In the genomic region with DNA sequence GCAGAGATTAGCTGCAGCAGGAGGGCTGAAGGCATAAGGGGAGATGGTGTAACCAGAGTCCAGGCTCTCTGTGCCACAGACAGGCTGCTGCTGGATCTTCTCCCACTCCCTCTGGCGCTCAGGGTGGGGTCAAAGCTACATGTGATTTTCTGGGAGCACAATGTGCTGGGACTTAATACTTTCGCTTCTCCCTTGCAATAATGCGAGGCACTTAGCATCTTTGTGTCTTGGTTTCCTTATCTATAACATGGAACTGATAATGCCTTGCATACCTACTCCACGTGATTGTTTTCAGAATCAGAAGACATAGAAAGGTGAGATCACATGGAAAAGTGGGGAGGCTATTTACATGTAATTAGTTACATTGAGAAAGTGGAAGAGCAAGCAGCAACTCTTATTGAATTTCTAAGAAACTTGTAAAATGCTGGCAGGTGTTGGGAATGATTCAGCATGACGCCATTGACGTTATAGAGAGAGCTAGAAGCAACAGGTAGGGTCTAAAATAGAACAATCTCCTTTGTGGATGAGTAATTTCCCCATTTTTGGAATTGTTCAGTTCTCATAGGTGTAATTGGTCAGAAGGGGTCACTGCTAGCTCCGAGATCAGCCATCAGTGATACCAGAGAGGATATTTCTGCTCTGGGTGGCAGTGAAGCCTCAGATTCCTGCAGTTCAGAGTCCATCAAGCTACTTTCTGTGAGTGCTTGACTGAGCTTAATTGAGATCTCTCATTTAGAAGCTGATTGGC, we compare ENCODE assay signal across 20 cellular contexts. TPM values are rescaled to one million over a fixed set of nuclear protein-coding genes. Genes with fewer than 3 reads are reported as not detected.
DNase-seq lines count a peak whose midpoint lies in the region; ATAC-seq, FAIRE-seq and TF ChIP-seq lines count a peak whose summit lies in the region.
"Had no signal": no experiment of that assay in that cellular context is flagged by ENCODE, and none has a peak within 500 bp of the region (broad histone marks: within the 10 kb centered on the region; RNA-seq: fewer than 3 reads in every experiment).

No MANE protein-coding gene starts in this region.

- H3K9me3 Mint-ChIP-seq in GM23338 = no peaks in the 10 kb centered on the region
- H3K9me3 Mint-ChIP-seq: HFFc6 had no signal

- peaks cover 4% of the 10 kb centered on the region; the same call in 2 of the 3 replicates for H3K4me1 Mint-ChIP-seq in GM23338
- H3K4me1 Mint-ChIP-seq: IgD-negative memory B cell had no signal

- in situ Hi-C loops in GM13976 (cut with MboI; ENCODE audit: low sequenced_read_pairs, unreplicated experiment) = no loop called here

- H2BK5ac ChIP-seq in H1 (ENCODE audit: low read depth, low read length) = no peak overlapping the region

- no peak overlapping the region for H2BK120ac ChIP-seq in H1 (replicated peaks; ENCODE audit: low read depth, low read length)

- no peak overlapping the region for H3K23ac ChIP-seq in H1 (ENCODE audit: insufficient read length)

- no peak overlapping the region for H2BK12ac ChIP-seq in H1 (ENCODE audit: low read depth, low read length)

- H3K36me3 Mint-ChIP-seq in GM23338 (ENCODE audit: low read depth) = no peaks in the 10 kb centered on the region
- H3K36me3 Mint-ChIP-seq: IgD-negative memory B cell had no signal

- H3K14ac ChIP-seq in H1 (ENCODE audit: insufficient read length) = no peak overlapping the region

- no peak overlapping the region for H2AK5ac ChIP-seq in H1 (ENCODE audit: low read depth, low read length)

- H3K27me3 ChIP-seq in GM23338 (ENCODE audit: insufficient read depth) = no peaks in the 10 kb centered on the region
- H3K27me3 ChIP-seq in H1 (replicated peaks in 1 of 4; ENCODE audit: control insufficient read depth in 3 of 4, extremely low read depth in 1 of 4, insufficient read depth in 3 of 4, low read length in 3 of 4) = no peaks in the 10 kb centered on the region
- no peaks in the 10 kb centered on the region for H3K27me3 ChIP-seq in keratinocyte (ENCODE audit: control insufficient read depth, extremely low read depth, insufficient read depth, low read length)

- no peak overlapping the region for H3K4me3 Mint-ChIP-seq in GM23338
- H3K4me3 Mint-ChIP-seq: HFFc6, IgD-negative memory B cell had no signal

- no peak overlapping the region for H3K4me3 ChIP-seq in GM23338
- H3K4me3 ChIP-seq in H1 (ENCODE audit: extremely low read depth in 1 of 4, insufficient read depth in 2 of 4, low read depth in 3 of 4, low read length in 4 of 4) = no peak overlapping the region
- peak overlapping the region in 2 of 3 experiments; percentile 11 to 38 for H3K4me3 ChIP-seq in keratinocyte (ENCODE audit: control insufficient read depth in 2 of 3, extremely low read depth in 1 of 3, insufficient read depth in 2 of 3, low read depth in 1 of 3, low read length in 3 of 3)

- FAIRE-seq in H1 (lab: Jason Lieb, UNC) (no peak), keratinocyte (lab: Jason Lieb, UNC) (peak; percentile 44)
- FAIRE-seq: G401.6, GM18507 had no signal

- H3K4me2 ChIP-seq in GM23338 = no peak overlapping the region
- H3K4me2 ChIP-seq in H1 (ENCODE audit: insufficient read depth in 1 of 2, low read depth in 2 of 2, low read length in 2 of 2) = no peak overlapping the region
- H3K4me2 ChIP-seq in keratinocyte (ENCODE audit: control insufficient read depth, extremely low read depth, insufficient read depth, low read depth, low read length) = peak overlapping the region; percentile 69

- H4K20me1 ChIP-seq in GM23338 (replicated peaks; ENCODE audit: insufficient read depth) (no peaks in the 10 kb centered on the region), H1 (replicated peaks in 1 of 2; ENCODE audit: control insufficient read depth in 1 of 2, insufficient read depth in 2 of 2, low read length in 2 of 2) (no peaks in the 10 kb centered on the region), keratinocyte (ENCODE audit: control insufficient read depth, extremely low read depth, insufficient read depth, low read length) (no peaks in the 10 kb centered on the region)

- H3K4me1 ChIP-seq in GM23338 (ENCODE audit: insufficient read depth) (no peaks in the 10 kb centered on the region), H1 (replicated peaks in 1 of 4; ENCODE audit: control insufficient read depth in 3 of 4, insufficient read depth in 4 of 4, low read length in 3 of 4) (no peaks in the 10 kb centered on the region), keratinocyte (ENCODE audit: control insufficient read depth, extremely low read depth, insufficient read depth, low read length) (peaks cover 13% of the 10 kb centered on the region)

- dilution Hi-C loops in keratinocyte (cut with MboI; ENCODE audit: extremely low pct_ligation_motif_present, low sequenced_read_pairs) = no loop called here

- no peak for TF ChIP-seq POLR2A in H1 (IDR thresholded peaks at IDR 0.05; ENCODE audit: control extremely low read depth in 1 of 2, low read depth in 2 of 2, low read length in 2 of 2)

- H3K9me2 ChIP-seq in GM23338 (ENCODE audit: insufficient read depth) = 0 out of 2 replicates have a peak, but pooled peaks cover 5% of the 10 kb centered on the region

- H3K27ac Mint-ChIP-seq in GM23338 = no peak overlapping the region
- H3K27ac Mint-ChIP-seq: HFFc6, IgD-negative memory B cell had no signal

- peaks cover 0 to 4% of the 10 kb centered on the region in 2 experiments; a peak in 1 of 4 replicates for H3K9me3 ChIP-seq in H1 (ENCODE audit: insufficient read depth in 2 of 2, low read depth in 1 of 2, low read length in 1 of 2)
- H3K9me3 ChIP-seq in keratinocyte (ENCODE audit: control insufficient read depth, low read depth, low read length) = no peaks in the 10 kb centered on the region

- H3K27ac ChIP-seq in GM23338 (ENCODE audit: low read depth) (no peak overlapping the region), H1 (ENCODE audit: low read depth, low read length) (no peak overlapping the region), keratinocyte (ENCODE audit: control insufficient read depth, insufficient read depth, low read length) (no peak overlapping the region)

- TF ChIP-seq RAD21 in H1 (IDR thresholded peaks at IDR 0.05 in 1 of 2, conservative IDR thresholded peaks at IDR 0.05 in 1 of 2; ENCODE audit: low read depth in 2 of 2, low read length in 2 of 2) = peak; percentile 30 to 36; a peak in 3 of 4 replicates

- no peak for TF ChIP-seq EP300 in H1 (IDR thresholded peaks at IDR 0.05; ENCODE audit: borderline replicate concordance in 1 of 2, low read depth in 2 of 2, low read length in 2 of 2)

- no peak overlapping the region for H2BK15ac ChIP-seq in H1 (ENCODE audit: low read length)

- H3K23me2 ChIP-seq in H1 (ENCODE audit: low read depth, low read length) = no peaks in the 10 kb centered on the region

- 83% methylated on average over 7 of the region's 7 CpGs; no CpG with 5 or more reads in 1 of the 2 experiments for WGBS in H1 (ENCODE audit: extremely low coverage in 1 of 2, insufficient coverage in 1 of 2, insufficient read length in 1 of 2, insufficient replicate concordance in 2 of 2, low coverage in 1 of 2, low lambda C conversion rate in 2 of 2, missing lambda C conversion rate in 1 of 2), 2 experiments

- no peaks in the 10 kb centered on the region for H3K79me1 ChIP-seq in H1 (ENCODE audit: low read depth, low read length)

- CTCF ChIA-PET in H1 (lab: Charles Lee; ENCODE audit: partially characterized antibody) = interaction anchor here (1.0 to 1.5 kb wide), 3 partner anchors 18 to 379 kb away, joined by 3 to 5 read pairs (median 3); no protein-coding TSS in a partner anchor

- TF ChIP-seq CTCF in GM23338 (conservative IDR thresholded peaks at IDR 0.05; ENCODE audit: low read depth in 2 of 2) = peak in 1 of 2 experiments; percentile 33; a peak in 1 of 4 replicates
- peak in 1 of 3 experiments; percentile 25; a peak in 1 of 4 replicates for TF ChIP-seq CTCF in H1 (IDR thresholded peaks at IDR 0.05; ENCODE audit: control extremely low read depth in 1 of 3, insufficient read depth in 1 of 3, low read depth in 1 of 3, low read length in 3 of 3)
- TF ChIP-seq CTCF in keratinocyte (optimal IDR thresholded peaks at IDR 0.05 in 1 of 3, IDR thresholded peaks at IDR 0.05 in 1 of 3, conservative IDR thresholded peaks at IDR 0.05 in 1 of 3; ENCODE audit: extremely low read depth in 1 of 3, insufficient read depth in 2 of 3, low read length in 3 of 3) = peak in 2 of 3 experiments; percentile 30 to 50
- no peak for TF ChIP-seq CTCF in GM13976 (IDR thresholded peaks at IDR 0.05; ENCODE audit: borderline replicate concordance, control extremely low read depth, extremely low read depth, insufficient read depth, missing control alignments)

- H3F3A ChIP-seq in GM23338 (replicated peaks; ENCODE audit: low read depth) = no peaks in the 10 kb centered on the region

- POLR2A ChIA-PET in H1 (lab: Charles Lee; ENCODE audit: partially characterized antibody) = no interaction called here

- ATAC-seq in GM23338 = no peak

- H3K9me1 ChIP-seq in keratinocyte (ENCODE audit: control insufficient read depth, extremely low read depth, insufficient read depth, low read length) = no peaks in the 10 kb centered on the region

- H3K56ac ChIP-seq in H1 (replicated peaks; ENCODE audit: insufficient read length, low read depth, low read length) = no peak overlapping the region

- DNase-seq in GM23338 (ENCODE audit: low spot score) (peak; percentile 2), LHCN-M2 (ENCODE audit: low read depth) (peak; percentile 1), H1 (ENCODE audit: low read depth in 1 of 2, low spot score in 2 of 2) (no peak), keratinocyte (ENCODE audit: low read depth, low spot score) (peak; percentile 42), GM13976 (ENCODE audit: low spot score) (no peak), NCI-H1048 (lab: John Stamatoyannopoulos, UW) (no peak), DMS114 treated with DMSO at 0.1 percent for 48 hours (lab: John Stamatoyannopoulos, UW; ENCODE audit: unreplicated experiment) (no peak), NCI-H1694 (lab: John Stamatoyannopoulos, UW) (no peak)
- DNase-seq: AML-193, Calu3, DMS79, HFFc6, Kasumi-1, NCI-H1417, NCI-H1930, NCI-H748 treated with DMSO at 0.1 percent for 48 hours had no signal

- peak overlapping the region; percentile 73 for H2AFZ ChIP-seq in GM23338
- H2AFZ ChIP-seq in H1 (ENCODE audit: low read length) = peak overlapping the region; percentile 46; the same call in 1 of the 2 replicates
- peak overlapping the region; percentile 13 for H2AFZ ChIP-seq in keratinocyte (ENCODE audit: control insufficient read depth, low read length)

- H3K79me2 ChIP-seq in GM23338 (replicated peaks; ENCODE audit: insufficient read depth) (no peaks in the 10 kb centered on the region), H1 (ENCODE audit: control insufficient read depth in 1 of 2, insufficient read depth in 2 of 2, low read length in 2 of 2) (no peaks in the 10 kb centered on the region), keratinocyte (ENCODE audit: control insufficient read depth, insufficient read depth, low read length) (no peaks in the 10 kb centered on the region)

- no peaks in the 10 kb centered on the region for H3K27me3 Mint-ChIP-seq in GM23338 (ENCODE audit: insufficient read depth, low read depth, poor library complexity)
- H3K27me3 Mint-ChIP-seq: IgD-negative memory B cell had no signal

- H4K91ac ChIP-seq in H1 (replicated peaks; ENCODE audit: insufficient read length, low read length) = no peak overlapping the region

- no peak overlapping the region for H3K4ac ChIP-seq in H1 (replicated peaks; ENCODE audit: insufficient read length, low read depth, low read length)

- H2BK20ac ChIP-seq in H1 (ENCODE audit: low read length) = no peak overlapping the region

- H3K36me3 ChIP-seq in GM23338 (ENCODE audit: insufficient read depth) (no peaks in the 10 kb centered on the region), H1 (ENCODE audit: control insufficient read depth in 2 of 4, insufficient read depth in 4 of 4, low read length in 3 of 4) (no peaks in the 10 kb centered on the region), keratinocyte (ENCODE audit: control insufficient read depth in 2 of 2, extremely low read depth in 1 of 2, insufficient read depth in 2 of 2, low read length in 2 of 2) (no peaks in the 10 kb centered on the region)

- no peak overlapping the region for H3K18ac ChIP-seq in H1 (ENCODE audit: extremely low read depth, low read length)

- H4K8ac ChIP-seq in H1 (ENCODE audit: extremely low read depth, insufficient read depth, low read length) = no peak overlapping the region

- no peak overlapping the region for H4K5ac ChIP-seq in H1 (ENCODE audit: insufficient read length, low read depth, low read length)

- H3K9ac ChIP-seq in H1 (replicated peaks in 1 of 4; ENCODE audit: extremely low read depth in 1 of 4, low read depth in 3 of 4, low read length in 3 of 4) = no peak overlapping the region
- H3K9ac ChIP-seq in keratinocyte (ENCODE audit: control insufficient read depth, extremely low read depth, insufficient read depth, low read length) = no peak overlapping the region

RNA-seq across cellular contexts. Expression of gene OR9I1, which starts 8.2 kb away (rescaled TPM):
- total RNA-seq in GM23338 (2014; rRNA removed; shearing (Covaris generic)) = not detected in 2 replicates
- polyA plus RNA-seq in GM23338 (2016; fragmentation: Nextera tagmentation; extraction: Ambion mirVana) = not detected in 2 replicates
- total RNA-seq in LHCN-M2 (2014; rRNA removed) = not detected in 2 replicates
- not detected for polyA plus RNA-seq in LHCN-M2 (2012)
- not detected in 2 replicates for total RNA-seq in H1 (2021; fragmentation: NEBNext Ultra II Directional; extraction: Animal tissue kit (Norgen Biotek cat#: 25700))
- polyA plus RNA-seq in H1 (2011; rRNA removed) = not detected in 2 replicates
- not detected for polyA plus RNA-seq in H1 (2011; cell fraction: cytosol; rRNA removed)
- not detected for polyA plus RNA-seq in H1 (2011; cell fraction: nucleus; rRNA removed)
- not detected in 4 replicates for polyA plus RNA-seq in H1 (2012, experiment 1 of 2)
- polyA plus RNA-seq in H1 (2012, experiment 2 of 2) = not detected
- not detected for polyA plus RNA-seq in H1 (2013, experiment 1 of 2)
- polyA plus RNA-seq in H1 (2013, experiment 2 of 2) = not detected
- polyA minus RNA-seq in H1 (2011; rRNA and poly(A)+ RNA removed) = not detected in 2 replicates
- polyA minus RNA-seq in H1 (2011; cell fraction: cytosol; rRNA and poly(A)+ RNA removed) = not detected
- not detected for polyA minus RNA-seq in H1 (2011; cell fraction: nucleus; rRNA and poly(A)+ RNA removed)
- polyA plus RNA-seq in keratinocyte = not detected in 3 replicates
- not detected for polyA plus RNA-seq in keratinocyte (2011; ENCODE audit: low read depth)
- not detected in 2 replicates for polyA plus RNA-seq in keratinocyte (2011; cell fraction: cytosol; rRNA removed)
- not detected in 2 replicates for polyA plus RNA-seq in keratinocyte (2011; cell fraction: nucleus; rRNA removed)
- 0.06 TPM in 1 of 2 replicates, not detected in the other for polyA plus RNA-seq in keratinocyte (2012; ENCODE audit: low replicate concordance)
- not detected in 3 replicates for polyA minus RNA-seq in keratinocyte
- not detected for polyA minus RNA-seq in keratinocyte (2011; cell fraction: cytosol; rRNA and poly(A)+ RNA removed)
- polyA minus RNA-seq in keratinocyte (2011; cell fraction: nucleus; rRNA and poly(A)+ RNA removed) = not detected in 2 replicates
- total RNA-seq: Calu3, HFFc6, NCI-H460 had no signal
- polyA plus RNA-seq: IgD-negative memory B cell had no signal

RNA-seq across cellular contexts. Expression of gene OR9Q2, which starts 55.4 kb away (rescaled TPM):
- 0.17 TPM in 1 of 2 replicates, not detected in the other for total RNA-seq in GM23338 (2014; rRNA removed; shearing (Covaris generic))
- polyA plus RNA-seq in GM23338 (2016; fragmentation: Nextera tagmentation; extraction: Ambion mirVana) (not detected in 2 replicates), H1 (2011; rRNA removed) (not detected in 2 replicates), keratinocyte (not detected in 3 replicates)
- total RNA-seq in LHCN-M2 (2014; rRNA removed) = not detected in 2 replicates
- not detected for polyA plus RNA-seq in LHCN-M2 (2012)
- not detected in 2 replicates for total RNA-seq in H1 (2021; fragmentation: NEBNext Ultra II Directional; extraction: Animal tissue kit (Norgen Biotek cat#: 25700))
- polyA plus RNA-seq in H1 (2011; cell fraction: cytosol; rRNA removed) = not detected
- not detected for polyA plus RNA-seq in H1 (2011; cell fraction: nucleus; rRNA removed)
- polyA plus RNA-seq in H1 (2012, experiment 1 of 2) = not detected in 4 replicates
- not detected for polyA plus RNA-seq in H1 (2012, experiment 2 of 2)
- polyA plus RNA-seq in H1 (2013, experiment 1 of 2) = not detected
- polyA plus RNA-seq in H1 (2013, experiment 2 of 2) = not detected
- not detected in 2 replicates for polyA minus RNA-seq in H1 (2011; rRNA and poly(A)+ RNA removed)
- polyA minus RNA-seq in H1 (2011; cell fraction: cytosol; rRNA and poly(A)+ RNA removed) = not detected
- not detected for polyA minus RNA-seq in H1 (2011; cell fraction: nucleus; rRNA and poly(A)+ RNA removed)
- polyA plus RNA-seq in keratinocyte (2011; ENCODE audit: low read depth) = not detected
- polyA plus RNA-seq in keratinocyte (2011; cell fraction: cytosol; rRNA removed) = not detected in 2 replicates
- not detected in 2 replicates for polyA plus RNA-seq in keratinocyte (2011; cell fraction: nucleus; rRNA removed)
- not detected in 2 replicates for polyA plus RNA-seq in keratinocyte (2012; ENCODE audit: low replicate concordance)
- 0.46 TPM in 1 of 3 replicates, not detected in the others for polyA minus RNA-seq in keratinocyte
- not detected for polyA minus RNA-seq in keratinocyte (2011; cell fraction: cytosol; rRNA and poly(A)+ RNA removed)
- 1.2 TPM in 1 of 2 replicates, not detected in the other for polyA minus RNA-seq in keratinocyte (2011; cell fraction: nucleus; rRNA and poly(A)+ RNA removed)
- total RNA-seq: Calu3, HFFc6, NCI-H460 had no signal
- polyA plus RNA-seq: IgD-negative memory B cell had no signal

Comparison
In these comparisons a context has a peak if more than half of its experiments do, and no peak if none do; other contexts are left out.
1. DNase-seq: peak in GM23338 (single experiment), LHCN-M2 (single experiment) and keratinocyte (single experiment); none in H1 (0 of 2), GM13976 (single experiment), NCI-H1048 (single experiment), DMS114 treated with DMSO at 0.1 percent for 48 hours (single experiment) and NCI-H1694 (single experiment).
2. H2AFZ ChIP-seq: peak in every context shown above with its lines; median percentile 73 in GM23338; 46 in H1; 13 in keratinocyte.
3. H3K4me3 ChIP-seq: peak in keratinocyte (2 of 3); none in GM23338 (single experiment) and H1 (0 of 4).